Comparison of ENCODE assay signal across 1 cellular context in genomic region chr22:46730568-46731245, GRCh38.
TF ChIP-seq lines count a peak whose summit lies in the region.

No MANE protein-coding gene starts in this region.

TF ChIP-seq in HepG2, 621 proteins besides CTCF, POLR2A, EP300 and RAD21 (continued from another document):
- TF ChIP-seq, protein P1, sequence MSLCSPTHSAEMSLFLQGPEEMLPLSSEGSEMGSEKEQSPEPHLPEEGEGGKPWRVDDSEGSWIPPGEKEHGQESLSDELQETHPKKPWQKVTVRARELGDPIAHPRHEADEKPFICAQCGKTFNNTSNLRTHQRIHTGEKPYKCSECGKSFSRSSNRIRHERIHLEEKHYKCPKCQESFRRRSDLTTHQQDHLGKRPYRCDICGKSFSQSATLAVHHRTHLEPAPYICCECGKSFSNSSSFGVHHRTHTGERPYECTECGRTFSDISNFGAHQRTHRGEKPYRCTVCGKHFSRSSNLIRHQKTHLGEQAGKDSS (CRISPR knock-in tag; IDR thresholded peaks at IDR 0.05; ENCODE audit: borderline replicate concordance, low read depth) = no peak
- no peak for TF ChIP-seq ZNF18 (CRISPR knock-in tag; IDR thresholded peaks at IDR 0.05; ENCODE audit: insufficient replicate concordance)
